Comparison of ENCODE assay signal across 1 cellular context in genomic region chr19:1633269-1633606, GRCh38.
TF ChIP-seq lines count a peak whose summit lies in the region.

No MANE protein-coding gene starts in this region.

TF ChIP-seq in A549, 52 proteins besides CTCF, POLR2A, EP300 and RAD21 (continued from another document):
- no peak for TF ChIP-seq HMGXB4 (CRISPR knock-in tag; IDR thresholded peaks at IDR 0.05; ENCODE audit: borderline replicate concordance)
- TF ChIP-seq FOXS1 (CRISPR knock-in tag; IDR thresholded peaks at IDR 0.05): no peak
- no peak for TF ChIP-seq ESRRA (IDR thresholded peaks at IDR 0.05; ENCODE audit: borderline replicate concordance, low read length)
- no peak for TF ChIP-seq ZC3H11A (IDR thresholded peaks at IDR 0.05)
- no peak for TF ChIP-seq MYC (IDR thresholded peaks at IDR 0.05; ENCODE audit: borderline replicate concordance, low read length)
- no peak for TF ChIP-seq KDM5A (IDR thresholded peaks at IDR 0.05)
TF ChIP-seq in A549: peak in this region for 0.
